Comparison of ENCODE assay signal across 1 cellular context in the genomic region with DNA sequence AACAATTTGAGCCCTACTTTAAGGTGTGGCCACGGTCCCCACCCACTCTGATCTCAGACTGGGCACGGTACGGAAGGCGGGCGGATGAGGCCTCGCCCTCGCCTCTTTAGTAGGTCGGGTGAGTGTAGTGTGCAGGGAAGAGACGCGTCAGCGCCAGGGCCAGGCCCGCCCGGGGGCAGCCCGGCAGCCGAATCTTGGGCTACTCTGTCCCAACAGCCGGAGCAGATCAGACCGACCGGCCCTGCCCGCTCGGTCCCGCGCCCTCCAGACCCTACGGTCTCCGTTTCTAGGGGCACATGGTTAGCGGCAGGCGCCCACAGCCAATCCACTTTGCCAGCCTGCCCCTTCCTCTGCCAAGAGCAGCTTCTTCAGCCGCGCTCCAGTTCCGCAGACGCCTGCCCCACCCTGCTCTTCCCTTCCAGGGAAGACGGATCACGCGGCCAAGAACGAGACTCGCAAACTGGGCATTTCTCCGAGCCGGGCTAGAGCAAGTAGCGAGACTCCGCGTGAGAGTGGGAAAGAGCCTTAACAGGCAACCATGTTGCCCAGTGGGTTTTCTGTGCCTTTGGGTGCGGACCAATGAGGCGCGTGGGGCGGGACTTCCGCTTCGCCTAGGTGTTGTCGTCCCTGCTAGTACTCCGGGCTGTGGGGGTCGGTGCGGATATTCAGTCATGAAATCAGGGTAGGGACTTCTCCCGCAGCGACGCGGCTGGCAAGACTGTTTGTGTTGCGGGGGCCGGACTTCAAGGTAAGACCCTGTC.
TF ChIP-seq lines count a peak whose summit lies in the region.

A gene with protein sequence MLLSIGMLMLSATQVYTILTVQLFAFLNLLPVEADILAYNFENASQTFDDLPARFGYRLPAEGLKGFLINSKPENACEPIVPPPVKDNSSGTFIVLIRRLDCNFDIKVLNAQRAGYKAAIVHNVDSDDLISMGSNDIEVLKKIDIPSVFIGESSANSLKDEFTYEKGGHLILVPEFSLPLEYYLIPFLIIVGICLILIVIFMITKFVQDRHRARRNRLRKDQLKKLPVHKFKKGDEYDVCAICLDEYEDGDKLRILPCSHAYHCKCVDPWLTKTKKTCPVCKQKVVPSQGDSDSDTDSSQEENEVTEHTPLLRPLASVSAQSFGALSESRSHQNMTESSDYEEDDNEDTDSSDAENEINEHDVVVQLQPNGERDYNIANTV (plus strand): TSS at position 610 of the 761 bp plus-strand sequence. CDS start 32,812 bp downstream, outside the sequence.

TF ChIP-seq in HepG2, 621 proteins besides CTCF, POLR2A, EP300 and RAD21 (continued from another document and continues in another):
- TF ChIP-seq, protein P1, sequence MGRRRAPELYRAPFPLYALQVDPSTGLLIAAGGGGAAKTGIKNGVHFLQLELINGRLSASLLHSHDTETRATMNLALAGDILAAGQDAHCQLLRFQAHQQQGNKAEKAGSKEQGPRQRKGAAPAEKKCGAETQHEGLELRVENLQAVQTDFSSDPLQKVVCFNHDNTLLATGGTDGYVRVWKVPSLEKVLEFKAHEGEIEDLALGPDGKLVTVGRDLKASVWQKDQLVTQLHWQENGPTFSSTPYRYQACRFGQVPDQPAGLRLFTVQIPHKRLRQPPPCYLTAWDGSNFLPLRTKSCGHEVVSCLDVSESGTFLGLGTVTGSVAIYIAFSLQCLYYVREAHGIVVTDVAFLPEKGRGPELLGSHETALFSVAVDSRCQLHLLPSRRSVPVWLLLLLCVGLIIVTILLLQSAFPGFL (CRISPR knock-in tag; IDR thresholded peaks at IDR 0.05), result no peak
- no peak for TF ChIP-seq ZNF496 (CRISPR knock-in tag; IDR thresholded peaks at IDR 0.05; ENCODE audit: insufficient replicate concordance)
- TF ChIP-seq, protein P2, sequence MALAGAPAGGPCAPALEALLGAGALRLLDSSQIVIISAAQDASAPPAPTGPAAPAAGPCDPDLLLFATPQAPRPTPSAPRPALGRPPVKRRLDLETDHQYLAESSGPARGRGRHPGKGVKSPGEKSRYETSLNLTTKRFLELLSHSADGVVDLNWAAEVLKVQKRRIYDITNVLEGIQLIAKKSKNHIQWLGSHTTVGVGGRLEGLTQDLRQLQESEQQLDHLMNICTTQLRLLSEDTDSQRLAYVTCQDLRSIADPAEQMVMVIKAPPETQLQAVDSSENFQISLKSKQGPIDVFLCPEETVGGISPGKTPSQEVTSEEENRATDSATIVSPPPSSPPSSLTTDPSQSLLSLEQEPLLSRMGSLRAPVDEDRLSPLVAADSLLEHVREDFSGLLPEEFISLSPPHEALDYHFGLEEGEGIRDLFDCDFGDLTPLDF (CRISPR knock-in tag; IDR thresholded peaks at IDR 0.05), result 0 out of 2 replicates have a peak, but pooled peaks have one; percentile 77
- TF ChIP-seq ZNF138 (CRISPR knock-in tag; IDR thresholded peaks at IDR 0.05; ENCODE audit: low read depth), result no peak
- TF ChIP-seq CHCHD3 (CRISPR knock-in tag; IDR thresholded peaks at IDR 0.05), result peak; percentile 69; the same call in 1 of the 2 replicates
- 0 out of 2 replicates have a peak, but pooled peaks have one; percentile 87 for TF ChIP-seq HES4 (CRISPR knock-in tag; IDR thresholded peaks at IDR 0.05; ENCODE audit: borderline replicate concordance)
- TF ChIP-seq, protein P3, sequence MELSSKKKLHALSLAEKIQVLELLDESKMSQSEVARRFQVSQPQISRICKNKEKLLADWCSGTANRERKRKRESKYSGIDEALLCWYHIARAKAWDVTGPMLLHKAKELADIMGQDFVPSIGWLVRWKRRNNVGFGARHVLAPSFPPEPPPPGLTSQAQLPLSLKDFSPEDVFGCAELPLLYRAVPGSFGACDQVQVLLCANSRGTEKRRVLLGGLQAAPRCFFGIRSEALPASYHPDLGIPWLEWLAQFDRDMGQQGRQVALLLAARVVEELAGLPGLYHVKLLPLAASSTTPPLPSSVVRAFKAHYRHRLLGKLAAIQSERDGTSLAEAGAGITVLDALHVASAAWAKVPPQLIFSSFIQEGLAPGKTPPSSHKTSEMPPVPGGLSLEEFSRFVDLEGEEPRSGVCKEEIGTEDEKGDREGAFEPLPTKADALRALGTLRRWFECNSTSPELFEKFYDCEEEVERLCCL (CRISPR knock-in tag; IDR thresholded peaks at IDR 0.05; ENCODE audit: borderline replicate concordance), result peak; percentile 53; the same call in 1 of the 2 replicates
- TF ChIP-seq ZNF317 (CRISPR knock-in tag; IDR thresholded peaks at IDR 0.05), result peak; percentile 62; the same call in 1 of the 2 replicates
- TF ChIP-seq ZNF777 (CRISPR knock-in tag; IDR thresholded peaks at IDR 0.05), result 0 out of 2 replicates have a peak, but pooled peaks have one; percentile 11
- TF ChIP-seq KLF6 (CRISPR knock-in tag; IDR thresholded peaks at IDR 0.05), result no peak; the same call in 1 of the 2 replicates
- TF ChIP-seq, protein P4, sequence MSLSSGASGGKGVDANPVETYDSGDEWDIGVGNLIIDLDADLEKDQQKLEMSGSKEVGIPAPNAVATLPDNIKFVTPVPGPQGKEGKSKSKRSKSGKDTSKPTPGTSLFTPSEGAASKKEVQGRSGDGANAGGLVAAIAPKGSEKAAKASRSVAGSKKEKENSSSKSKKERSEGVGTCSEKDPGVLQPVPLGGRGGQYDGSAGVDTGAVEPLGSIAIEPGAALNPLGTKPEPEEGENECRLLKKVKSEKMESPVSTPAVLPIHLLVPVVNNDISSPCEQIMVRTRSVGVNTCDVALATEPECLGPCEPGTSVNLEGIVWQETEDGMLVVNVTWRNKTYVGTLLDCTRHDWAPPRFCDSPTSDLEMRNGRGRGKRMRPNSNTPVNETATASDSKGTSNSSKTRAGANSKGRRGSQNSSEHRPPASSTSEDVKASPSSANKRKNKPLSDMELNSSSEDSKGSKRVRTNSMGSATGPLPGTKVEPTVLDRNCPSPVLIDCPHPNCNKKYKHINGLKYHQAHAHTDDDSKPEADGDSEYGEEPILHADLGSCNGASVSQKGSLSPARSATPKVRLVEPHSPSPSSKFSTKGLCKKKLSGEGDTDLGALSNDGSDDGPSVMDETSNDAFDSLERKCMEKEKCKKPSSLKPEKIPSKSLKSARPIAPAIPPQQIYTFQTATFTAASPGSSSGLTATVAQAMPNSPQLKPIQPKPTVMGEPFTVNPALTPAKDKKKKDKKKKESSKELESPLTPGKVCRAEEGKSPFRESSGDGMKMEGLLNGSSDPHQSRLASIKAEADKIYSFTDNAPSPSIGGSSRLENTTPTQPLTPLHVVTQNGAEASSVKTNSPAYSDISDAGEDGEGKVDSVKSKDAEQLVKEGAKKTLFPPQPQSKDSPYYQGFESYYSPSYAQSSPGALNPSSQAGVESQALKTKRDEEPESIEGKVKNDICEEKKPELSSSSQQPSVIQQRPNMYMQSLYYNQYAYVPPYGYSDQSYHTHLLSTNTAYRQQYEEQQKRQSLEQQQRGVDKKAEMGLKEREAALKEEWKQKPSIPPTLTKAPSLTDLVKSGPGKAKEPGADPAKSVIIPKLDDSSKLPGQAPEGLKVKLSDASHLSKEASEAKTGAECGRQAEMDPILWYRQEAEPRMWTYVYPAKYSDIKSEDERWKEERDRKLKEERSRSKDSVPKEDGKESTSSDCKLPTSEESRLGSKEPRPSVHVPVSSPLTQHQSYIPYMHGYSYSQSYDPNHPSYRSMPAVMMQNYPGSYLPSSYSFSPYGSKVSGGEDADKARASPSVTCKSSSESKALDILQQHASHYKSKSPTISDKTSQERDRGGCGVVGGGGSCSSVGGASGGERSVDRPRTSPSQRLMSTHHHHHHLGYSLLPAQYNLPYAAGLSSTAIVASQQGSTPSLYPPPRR (CRISPR knock-in tag; IDR thresholded peaks at IDR 0.05; ENCODE audit: borderline replicate concordance), result no peak; the same call in 1 of the 2 replicates
- TF ChIP-seq, protein P5, sequence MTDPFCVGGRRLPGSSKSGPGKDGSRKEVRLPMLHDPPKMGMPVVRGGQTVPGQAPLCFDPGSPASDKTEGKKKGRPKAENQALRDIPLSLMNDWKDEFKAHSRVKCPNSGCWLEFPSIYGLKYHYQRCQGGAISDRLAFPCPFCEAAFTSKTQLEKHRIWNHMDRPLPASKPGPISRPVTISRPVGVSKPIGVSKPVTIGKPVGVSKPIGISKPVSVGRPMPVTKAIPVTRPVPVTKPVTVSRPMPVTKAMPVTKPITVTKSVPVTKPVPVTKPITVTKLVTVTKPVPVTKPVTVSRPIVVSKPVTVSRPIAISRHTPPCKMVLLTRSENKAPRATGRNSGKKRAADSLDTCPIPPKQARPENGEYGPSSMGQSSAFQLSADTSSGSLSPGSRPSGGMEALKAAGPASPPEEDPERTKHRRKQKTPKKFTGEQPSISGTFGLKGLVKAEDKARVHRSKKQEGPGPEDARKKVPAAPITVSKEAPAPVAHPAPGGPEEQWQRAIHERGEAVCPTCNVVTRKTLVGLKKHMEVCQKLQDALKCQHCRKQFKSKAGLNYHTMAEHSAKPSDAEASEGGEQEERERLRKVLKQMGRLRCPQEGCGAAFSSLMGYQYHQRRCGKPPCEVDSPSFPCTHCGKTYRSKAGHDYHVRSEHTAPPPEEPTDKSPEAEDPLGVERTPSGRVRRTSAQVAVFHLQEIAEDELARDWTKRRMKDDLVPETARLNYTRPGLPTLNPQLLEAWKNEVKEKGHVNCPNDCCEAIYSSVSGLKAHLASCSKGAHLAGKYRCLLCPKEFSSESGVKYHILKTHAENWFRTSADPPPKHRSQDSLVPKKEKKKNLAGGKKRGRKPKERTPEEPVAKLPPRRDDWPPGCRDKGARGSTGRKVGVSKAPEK (CRISPR knock-in tag; IDR thresholded peaks at IDR 0.05; ENCODE audit: borderline replicate concordance), result peak; percentile 74; the same call in 1 of the 2 replicates
- TF ChIP-seq FOXJ3 (CRISPR knock-in tag; IDR thresholded peaks at IDR 0.05; ENCODE audit: borderline replicate concordance), result no peak
- no peak for TF ChIP-seq NR2C2 (CRISPR knock-in tag; IDR thresholded peaks at IDR 0.05; ENCODE audit: borderline replicate concordance)
- TF ChIP-seq RARG (CRISPR knock-in tag; IDR thresholded peaks at IDR 0.05; ENCODE audit: low read depth), result no peak
- 0 out of 2 replicates have a peak, but pooled peaks have one; percentile 69 for TF ChIP-seq RNF2 (conservative IDR thresholded peaks at IDR 0.05; ENCODE audit: low read depth)
- TF ChIP-seq, protein P6, sequence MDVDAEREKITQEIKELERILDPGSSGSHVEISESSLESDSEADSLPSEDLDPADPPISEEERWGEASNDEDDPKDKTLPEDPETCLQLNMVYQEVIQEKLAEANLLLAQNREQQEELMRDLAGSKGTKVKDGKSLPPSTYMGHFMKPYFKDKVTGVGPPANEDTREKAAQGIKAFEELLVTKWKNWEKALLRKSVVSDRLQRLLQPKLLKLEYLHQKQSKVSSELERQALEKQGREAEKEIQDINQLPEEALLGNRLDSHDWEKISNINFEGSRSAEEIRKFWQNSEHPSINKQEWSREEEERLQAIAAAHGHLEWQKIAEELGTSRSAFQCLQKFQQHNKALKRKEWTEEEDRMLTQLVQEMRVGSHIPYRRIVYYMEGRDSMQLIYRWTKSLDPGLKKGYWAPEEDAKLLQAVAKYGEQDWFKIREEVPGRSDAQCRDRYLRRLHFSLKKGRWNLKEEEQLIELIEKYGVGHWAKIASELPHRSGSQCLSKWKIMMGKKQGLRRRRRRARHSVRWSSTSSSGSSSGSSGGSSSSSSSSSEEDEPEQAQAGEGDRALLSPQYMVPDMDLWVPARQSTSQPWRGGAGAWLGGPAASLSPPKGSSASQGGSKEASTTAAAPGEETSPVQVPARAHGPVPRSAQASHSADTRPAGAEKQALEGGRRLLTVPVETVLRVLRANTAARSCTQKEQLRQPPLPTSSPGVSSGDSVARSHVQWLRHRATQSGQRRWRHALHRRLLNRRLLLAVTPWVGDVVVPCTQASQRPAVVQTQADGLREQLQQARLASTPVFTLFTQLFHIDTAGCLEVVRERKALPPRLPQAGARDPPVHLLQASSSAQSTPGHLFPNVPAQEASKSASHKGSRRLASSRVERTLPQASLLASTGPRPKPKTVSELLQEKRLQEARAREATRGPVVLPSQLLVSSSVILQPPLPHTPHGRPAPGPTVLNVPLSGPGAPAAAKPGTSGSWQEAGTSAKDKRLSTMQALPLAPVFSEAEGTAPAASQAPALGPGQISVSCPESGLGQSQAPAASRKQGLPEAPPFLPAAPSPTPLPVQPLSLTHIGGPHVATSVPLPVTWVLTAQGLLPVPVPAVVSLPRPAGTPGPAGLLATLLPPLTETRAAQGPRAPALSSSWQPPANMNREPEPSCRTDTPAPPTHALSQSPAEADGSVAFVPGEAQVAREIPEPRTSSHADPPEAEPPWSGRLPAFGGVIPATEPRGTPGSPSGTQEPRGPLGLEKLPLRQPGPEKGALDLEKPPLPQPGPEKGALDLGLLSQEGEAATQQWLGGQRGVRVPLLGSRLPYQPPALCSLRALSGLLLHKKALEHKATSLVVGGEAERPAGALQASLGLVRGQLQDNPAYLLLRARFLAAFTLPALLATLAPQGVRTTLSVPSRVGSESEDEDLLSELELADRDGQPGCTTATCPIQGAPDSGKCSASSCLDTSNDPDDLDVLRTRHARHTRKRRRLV (CRISPR knock-in tag; IDR thresholded peaks at IDR 0.05), result peak; percentile 55
- TF ChIP-seq, protein P7, sequence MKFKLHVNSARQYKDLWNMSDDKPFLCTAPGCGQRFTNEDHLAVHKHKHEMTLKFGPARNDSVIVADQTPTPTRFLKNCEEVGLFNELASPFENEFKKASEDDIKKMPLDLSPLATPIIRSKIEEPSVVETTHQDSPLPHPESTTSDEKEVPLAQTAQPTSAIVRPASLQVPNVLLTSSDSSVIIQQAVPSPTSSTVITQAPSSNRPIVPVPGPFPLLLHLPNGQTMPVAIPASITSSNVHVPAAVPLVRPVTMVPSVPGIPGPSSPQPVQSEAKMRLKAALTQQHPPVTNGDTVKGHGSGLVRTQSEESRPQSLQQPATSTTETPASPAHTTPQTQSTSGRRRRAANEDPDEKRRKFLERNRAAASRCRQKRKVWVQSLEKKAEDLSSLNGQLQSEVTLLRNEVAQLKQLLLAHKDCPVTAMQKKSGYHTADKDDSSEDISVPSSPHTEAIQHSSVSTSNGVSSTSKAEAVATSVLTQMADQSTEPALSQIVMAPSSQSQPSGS (CRISPR knock-in tag; IDR thresholded peaks at IDR 0.05), result 0 out of 2 replicates have a peak, but pooled peaks have one; percentile 4
- TF ChIP-seq MED13 (CRISPR knock-in tag; IDR thresholded peaks at IDR 0.05), result no peak; the same call in 1 of the 2 replicates
- TF ChIP-seq ZNF547 (CRISPR knock-in tag; IDR thresholded peaks at IDR 0.05), result no peak; the same call in 1 of the 2 replicates
- peak; percentile 86 for TF ChIP-seq ZBTB7A (CRISPR knock-in tag; IDR thresholded peaks at IDR 0.05)
- TF ChIP-seq ZNF781 (CRISPR knock-in tag; IDR thresholded peaks at IDR 0.05; ENCODE audit: borderline replicate concordance, not compliant biosample characterization), result peak; percentile 62
- TF ChIP-seq, protein P8, sequence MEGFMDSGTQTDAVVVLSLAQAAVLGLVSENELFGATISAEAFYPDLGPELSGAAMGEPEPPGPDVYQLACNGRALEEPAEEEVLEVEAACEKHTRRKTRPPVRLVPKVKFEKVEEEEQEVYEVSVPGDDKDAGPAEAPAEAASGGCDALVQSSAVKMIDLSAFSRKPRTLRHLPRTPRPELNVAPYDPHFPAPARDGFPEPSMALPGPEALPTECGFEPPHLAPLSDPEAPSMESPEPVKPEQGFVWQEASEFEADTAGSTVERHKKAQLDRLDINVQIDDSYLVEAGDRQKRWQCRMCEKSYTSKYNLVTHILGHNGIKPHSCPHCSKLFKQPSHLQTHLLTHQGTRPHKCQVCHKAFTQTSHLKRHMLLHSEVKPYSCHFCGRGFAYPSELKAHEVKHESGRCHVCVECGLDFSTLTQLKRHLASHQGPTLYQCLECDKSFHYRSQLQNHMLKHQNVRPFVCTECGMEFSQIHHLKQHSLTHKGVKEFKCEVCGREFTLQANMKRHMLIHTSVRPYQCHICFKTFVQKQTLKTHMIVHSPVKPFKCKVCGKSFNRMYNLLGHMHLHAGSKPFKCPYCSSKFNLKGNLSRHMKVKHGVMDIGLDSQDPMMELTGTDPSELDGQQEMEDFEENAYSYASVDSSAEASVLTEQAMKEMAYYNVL (CRISPR knock-in tag; IDR thresholded peaks at IDR 0.05; ENCODE audit: borderline replicate concordance), result no peak; the same call in none of the 2 replicates
- TF ChIP-seq PHF5A (CRISPR knock-in tag; IDR thresholded peaks at IDR 0.05; ENCODE audit: low read depth, unreplicated experiment), result no peak
- 0 out of 2 replicates have a peak, but pooled peaks have one; percentile 54 for TF ChIP-seq ZNF616 (CRISPR knock-in tag; IDR thresholded peaks at IDR 0.05; ENCODE audit: low read depth)
- TF ChIP-seq ZKSCAN8 (CRISPR knock-in tag; IDR thresholded peaks at IDR 0.05; ENCODE audit: borderline replicate concordance), result no peak
